Comparison of ENCODE assay signal across 24 cellular contexts in the genomic region with DNA sequence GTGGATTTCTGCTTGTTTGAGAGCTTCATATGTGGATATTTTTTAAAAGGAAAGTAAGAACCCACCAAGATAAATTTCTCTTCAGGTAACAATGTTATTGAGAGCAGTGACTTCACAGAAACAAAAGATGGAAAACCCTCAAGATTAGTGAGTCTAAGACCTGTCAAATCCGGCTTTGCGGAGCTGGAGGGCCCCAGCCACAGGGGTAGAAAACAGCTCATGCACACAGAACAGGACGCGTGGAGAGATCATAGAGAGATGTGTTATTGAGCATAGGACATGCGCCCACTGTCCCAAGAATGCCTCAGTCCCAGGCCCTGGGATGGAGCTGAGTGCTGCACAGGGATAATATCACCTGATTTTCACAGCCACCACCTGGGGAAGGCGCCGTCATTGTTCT. TPM values are rescaled to one million over a fixed set of nuclear protein-coding genes. Genes with fewer than 3 reads are reported as not detected.
"Had no signal": no experiment of that assay in that cellular context is flagged by ENCODE, and none has a peak within 500 bp of the region (broad histone marks: within the 10 kb centered on the region; RNA-seq: fewer than 3 reads in every experiment).

No MANE protein-coding gene starts in this region.

- H3K9me3 Mint-ChIP-seq: activated CD4-positive, alpha-beta memory T cell treated with anti-CD3 and anti-CD28 coated beads, Interleukin-2, amount 10 ng/mL, durations not matched to agents 7 days and 5 days; activated T-helper 17 cell treated with anti-CD3 and anti-CD28 coated beads, Interleukin-2, amount 50 U/mL, for 72 hours; naive B cell; stimulated activated naive B cell treated with anti-CD40 and anti-IgM and Interleukin-4, amounts not matched to agents 10 μg/mL and 1 μg/mL and 100 μg/mL, for 72 hours had no signal

- H3K4me1 Mint-ChIP-seq: naive B cell; stimulated activated naive B cell treated with anti-CD40 and anti-IgM and Interleukin-4, amounts not matched to agents 10 μg/mL and 1 μg/mL and 100 μg/mL, for 72 hours had no signal

- ATAC-seq: activated T-helper 17 cell treated with anti-CD3 and anti-CD28 coated beads, Interleukin-2, amount 50 U/mL, for 72 hours; right cardiac atrium; stimulated activated naive B cell treated with anti-CD40 and anti-IgM and Interleukin-4, amounts not matched to agents 10 μg/mL and 1 μg/mL and 100 μg/mL, for 72 hours had no signal

- H3K4me3 Mint-ChIP-seq: activated CD4-positive, alpha-beta memory T cell treated with anti-CD3 and anti-CD28 coated beads, Interleukin-2, amount 10 ng/mL, durations not matched to agents 7 days and 5 days; activated T-helper 17 cell treated with anti-CD3 and anti-CD28 coated beads, Interleukin-2, amount 50 U/mL, for 72 hours; naive B cell; stimulated activated naive B cell treated with anti-CD40 and anti-IgM and Interleukin-4, amounts not matched to agents 10 μg/mL and 1 μg/mL and 100 μg/mL, for 72 hours had no signal

- H3K27ac ChIP-seq: ascending aorta, breast epithelium, hepatocyte, skin epidermis, suprapubic skin had no signal

- DNase-seq: activated CD4-positive, alpha-beta memory T cell treated with anti-CD3 and anti-CD28 coated beads, Interleukin-2, amount 10 ng/mL, durations not matched to agents 7 days and 5 days; activated CD8-positive, alpha-beta memory T cell treated with anti-CD3 and anti-CD28 coated beads, Interleukin-2, amount 50 U/mL, for 48 hours; cerebellar nuclear complex; effector CD8-positive, alpha-beta T cell; esophagus squamous epithelium; islet precursor cell; naive B cell; nucleus accumbens; right cardiac atrium; stimulated activated CD4-positive, alpha-beta T cell treated with anti-CD3 and anti-CD28 coated beads, Interleukin-15, amount 100 ng/mL, for 24 hours; stimulated activated CD4-positive, alpha-beta T cell treated with anti-CD3 and anti-CD28 coated beads, Interleukin-4, amount 100 ng/mL, for 1 hour; stimulated activated naive B cell treated with anti-CD40 and anti-IgM and Interleukin-4, amounts not matched to agents 10 μg/mL and 1 μg/mL and 100 μg/mL, for 72 hours; T-helper 9 cell; trophoblast cell had no signal

- H3K4me3 ChIP-seq: ascending aorta, breast epithelium, esophagus squamous epithelium, hepatocyte, skin epidermis, suprapubic skin had no signal

- H3K36me3 Mint-ChIP-seq: naive B cell; stimulated activated naive B cell treated with anti-CD40 and anti-IgM and Interleukin-4, amounts not matched to agents 10 μg/mL and 1 μg/mL and 100 μg/mL, for 72 hours had no signal

- H3K27ac Mint-ChIP-seq: activated CD4-positive, alpha-beta memory T cell treated with anti-CD3 and anti-CD28 coated beads, Interleukin-2, amount 10 ng/mL, durations not matched to agents 7 days and 5 days; activated T-helper 17 cell treated with anti-CD3 and anti-CD28 coated beads, Interleukin-2, amount 50 U/mL, for 72 hours; naive B cell; stimulated activated naive B cell treated with anti-CD40 and anti-IgM and Interleukin-4, amounts not matched to agents 10 μg/mL and 1 μg/mL and 100 μg/mL, for 72 hours had no signal

- H3K27me3 ChIP-seq: ascending aorta, breast epithelium, esophagus squamous epithelium, hepatocyte had no signal

- H3K36me3 ChIP-seq: ascending aorta, breast epithelium, esophagus squamous epithelium, suprapubic skin had no signal

- H3K27me3 Mint-ChIP-seq: activated CD4-positive, alpha-beta memory T cell treated with anti-CD3 and anti-CD28 coated beads, Interleukin-2, amount 10 ng/mL, durations not matched to agents 7 days and 5 days; activated T-helper 17 cell treated with anti-CD3 and anti-CD28 coated beads, Interleukin-2, amount 50 U/mL, for 72 hours; stimulated activated naive B cell treated with anti-CD40 and anti-IgM and Interleukin-4, amounts not matched to agents 10 μg/mL and 1 μg/mL and 100 μg/mL, for 72 hours had no signal

- H3K9me3 ChIP-seq: ascending aorta, breast epithelium, esophagus squamous epithelium, suprapubic skin had no signal

- H3K4me1 ChIP-seq: ascending aorta, breast epithelium had no signal

RNA-seq across cellular contexts. Expression of a gene that starts 21.3 kb away (rescaled TPM):
- total RNA-seq: activated CD4-positive, alpha-beta memory T cell treated with anti-CD3 and anti-CD28 coated beads, Interleukin-2, amount 10 ng/mL, durations not matched to agents 7 days and 5 days; activated T-helper 17 cell treated with anti-CD3 and anti-CD28 coated beads, Interleukin-2, amount 50 U/mL, for 72 hours; ascending aorta; endothelial cell of umbilical vein; fibroblast of villous mesenchyme; glomerular endothelial cell; lung microvascular endothelial cell had no signal
- polyA plus RNA-seq: endothelial cell of umbilical vein, right cardiac atrium had no signal
